Comparison of ENCODE assay signal across 27 cellular contexts in genomic region chr18:24528857-24529256, GRCh38.
"Had no signal": no experiment of that assay in that cellular context is flagged by ENCODE, and none has a peak within 500 bp of the region (broad histone marks: within the 10 kb centered on the region; RNA-seq: fewer than 3 reads in every experiment).

No MANE protein-coding gene starts in this region.

- H3K27ac ChIP-seq: ascending aorta, breast epithelium, cardiac muscle cell, colonic mucosa, epithelial cell of prostate, foreskin keratinocyte, gastrocnemius medialis, heart left ventricle had no signal

- H3K4me3 ChIP-seq: ascending aorta, breast epithelium, cardiac muscle cell, colonic mucosa, gastrocnemius medialis, heart left ventricle had no signal

- H3K9me3 ChIP-seq: ascending aorta, breast epithelium, colonic mucosa, gastrocnemius medialis, heart left ventricle had no signal

- H3K27me3 ChIP-seq: ascending aorta, cardiac muscle cell, colonic mucosa had no signal

- DNase-seq: activated CD4-positive, alpha-beta memory T cell treated with anti-CD3 and anti-CD28 coated beads for 36 hours; activated CD4-positive, alpha-beta T cell treated with anti-CD3 and anti-CD28 coated beads for 36 hours; activated CD4-positive, alpha-beta T cell treated with anti-CD3 and anti-CD28 coated beads, Interleukin-2, amount 10 ng/mL, durations not matched to agents 24 days and 14 days; activated CD4-positive, CD25-positive, alpha-beta regulatory T cell; activated CD4-positive, CD25-positive, alpha-beta regulatory T cell treated with anti-CD3 and anti-CD28 coated beads, Interleukin-2, amount 50 U/mL, for 72 hours; activated CD8-positive, alpha-beta memory T cell treated with anti-CD3 and anti-CD28 coated beads, Interleukin-2, amount 10 ng/mL, durations not matched to agents 7 days and 5 days; activated CD8-positive, alpha-beta memory T cell treated with anti-CD3 and anti-CD28 coated beads, Interleukin-2, amount 50 U/mL, for 4 hours; activated CD8-positive, alpha-beta T cell treated with anti-CD3 and anti-CD28 coated beads, Interleukin-2, amount 10 ng/mL, durations not matched to agents 7 days and 5 days; activated effector memory CD4-positive, alpha-beta T cell treated with anti-CD3 and anti-CD28 coated beads, Interleukin-2, amount 50 U/mL, for 16 hours; activated naive CD4-positive, alpha-beta T cell treated with anti-CD3 and anti-CD28 coated beads for 36 hours; activated naive CD8-positive, alpha-beta T cell treated with anti-CD3 and anti-CD28 coated beads for 36 hours; activated naive CD8-positive, alpha-beta T cell treated with anti-CD3 and anti-CD28 coated beads, Interleukin-2, amount 50 U/mL, for 24 hours; activated T-cell treated with anti-CD3 and anti-CD28 coated beads, Interleukin-2, amount 50 U/mL, for 1 hour; activated T-cell treated with anti-CD3 and anti-CD28 coated beads, Interleukin-2, amount 50 U/mL, for 48 hours; central memory CD4-positive, alpha-beta T cell; cerebellar nuclear complex; colonic mucosa; effector CD8-positive, alpha-beta T cell; foreskin keratinocyte; gastrocnemius medialis; glutamatergic neuron; heart left ventricle; T-helper 2 cell had no signal

- H3K36me3 ChIP-seq: ascending aorta, breast epithelium, cardiac muscle cell, colonic mucosa, gastrocnemius medialis, heart left ventricle had no signal

- ATAC-seq: activated CD4-positive, alpha-beta T cell treated with anti-CD3 and anti-CD28 coated beads for 36 hours; activated CD8-positive, alpha-beta memory T cell treated with anti-CD3 and anti-CD28 coated beads, Interleukin-2, amount 10 ng/mL, durations not matched to agents 7 days and 5 days; activated CD8-positive, alpha-beta T cell treated with anti-CD3 and anti-CD28 coated beads, Interleukin-2, amount 10 ng/mL, durations not matched to agents 7 days and 5 days; activated naive CD8-positive, alpha-beta T cell treated with anti-CD3 and anti-CD28 coated beads, Interleukin-2, amount 50 U/mL, for 24 hours; foreskin keratinocyte; gastrocnemius medialis; heart left ventricle had no signal

- H3K4me1 ChIP-seq: ascending aorta, breast epithelium, colonic mucosa, gastrocnemius medialis had no signal
